8 cellular contexts compared by ENCODE assay signal in genomic region chr1:52056110-52056936, GRCh38. TPM values are rescaled to one million over a fixed set of nuclear protein-coding genes. Genes with fewer than 3 reads are reported as not detected.
DNase-seq lines count a peak whose midpoint lies in the region; ATAC-seq and TF ChIP-seq lines count a peak whose summit lies in the region.

Gene BTF3L4 (plus strand): TSS chr1:52056295. CDS start chr1:52059848, 3,553 bp downstream.

- H3K4me3 ChIP-seq in ACC112 (ENCODE audit: low read depth, low read length) (peak within 1 kb of the TSS; percentile 90), iPS-18a (ENCODE audit: low read length) (peak within 1 kb of the TSS; percentile 99), skeletal muscle tissue (ENCODE audit: low read length in 3 of 3) (peak within 1 kb of the TSS; percentile 91 to 99 (median 94))

- peak within 1 kb of the TSS; percentile 99 for H3K9ac ChIP-seq in iPS-18a (ENCODE audit: low read length)
- peak within 1 kb of the TSS; percentile 91 to 94 (median 93) for H3K9ac ChIP-seq in skeletal muscle tissue (ENCODE audit: low read depth in 1 of 3, low read length in 3 of 3)

- H3K36me3 ChIP-seq in ACC112 (ENCODE audit: insufficient read depth, low read length) (peaks cover 12% of the 10 kb centered on the region), iPS-18a (ENCODE audit: control insufficient read depth, low read depth, low read length) (peaks cover 26% of the 10 kb centered on the region), skeletal muscle tissue (ENCODE audit: control insufficient read depth in 3 of 3, insufficient read depth in 3 of 3, low read length in 3 of 3) (peaks cover 8 to 17% (median 12%) of the 10 kb centered on the region in 3 donors)

- H3K9me3 ChIP-seq in iPS-18a (ENCODE audit: control insufficient read depth, low read depth, low read length), result no peaks in the 10 kb centered on the region
- H3K9me3 ChIP-seq in skeletal muscle tissue (ENCODE audit: control insufficient read depth in 3 of 3, low read length in 3 of 3), result no peaks in the 10 kb centered on the region

- TF ChIP-seq CTCF in VCaP (conservative IDR thresholded peaks at IDR 0.05), result no peak

- peaks cover 75% of the 10 kb centered on the region for H3K79me2 ChIP-seq in ACC112 (ENCODE audit: control insufficient read depth, insufficient read depth, low read length, unreplicated experiment)

- in situ Hi-C loops in T47D (cut with HindIII; ENCODE audit: low pct_unique_long_range_greater_than_20kb, low sequenced_read_pairs), result no loop called here

- peaks cover 35% of the 10 kb centered on the region for H3K4me1 ChIP-seq in ACC112 (ENCODE audit: control insufficient read depth, insufficient read depth, low read length, unreplicated experiment)
- peaks cover 17% of the 10 kb centered on the region for H3K4me1 ChIP-seq in iPS-18a (ENCODE audit: control insufficient read depth, low read depth, low read length)
- peaks cover 17 to 43% (median 38%) of the 10 kb centered on the region in 3 donors for H3K4me1 ChIP-seq in skeletal muscle tissue (ENCODE audit: control insufficient read depth in 3 of 3, insufficient read depth in 3 of 3, low read length in 3 of 3)

- peak within 1 kb of the TSS; percentile 81 for H2AFZ ChIP-seq in ACC112 (ENCODE audit: low read length, unreplicated experiment)

- ATAC-seq in GM18873 (IDR thresholded peaks at IDR 0.05; ENCODE audit: low FRiP score, unreplicated experiment), result peak; percentile 79
- ATAC-seq in HG03135 (IDR thresholded peaks at IDR 0.05; ENCODE audit: unreplicated experiment), result peak; percentile 85

- peak within 1 kb of the TSS; percentile 80 for H3K27ac ChIP-seq in ACC112 (ENCODE audit: low read depth, low read length)
- peak within 1 kb of the TSS; percentile 99 for H3K27ac ChIP-seq in VCaP
- H3K27ac ChIP-seq in iPS-18a (ENCODE audit: low read length), result peak within 1 kb of the TSS; percentile 89
- peak within 1 kb of the TSS; percentile 91 for H3K27ac ChIP-seq in skeletal muscle tissue (ENCODE audit: low read depth, low read length)

- H3K27me3 ChIP-seq in ACC112 (ENCODE audit: insufficient read depth, low read length) (no peaks in the 10 kb centered on the region), iPS-18a (ENCODE audit: control insufficient read depth, insufficient read depth, low read length) (no peaks in the 10 kb centered on the region), skeletal muscle tissue (ENCODE audit: control insufficient read depth in 3 of 3, insufficient read depth in 3 of 3, low read length in 3 of 3) (no peaks in the 10 kb centered on the region)

- DNase-seq in NCI-H2227 (lab: John Stamatoyannopoulos, UW; ENCODE audit: unreplicated experiment), result peak; percentile 97
- peak; percentile 80 to 93 for DNase-seq in T47D (ENCODE audit: low read depth in 1 of 2, low spot score in 1 of 2)

RNA-seq across cellular contexts. Expression of gene BTF3L4, which starts in this region (rescaled TPM):
- 53.2 TPM for total RNA-seq in skeletal muscle tissue

Comparison
In these comparisons a context has a peak if more than half of its experiments do, and no peak if none do; other contexts are left out.
1. Peak in every context shown above with its lines: DNase-seq, ATAC-seq, H3K4me3 ChIP-seq and H3K27ac ChIP-seq.